ENCODE assay signal across 35 cellular contexts in genomic region chr21:20031807-20032206, GRCh38.
"Had no signal": no experiment of that assay in that cellular context is flagged by ENCODE, and none has a peak within 500 bp of the region (broad histone marks: within the 10 kb centered on the region; RNA-seq: fewer than 3 reads in every experiment).

No MANE protein-coding gene starts in this region.

- FAIRE-seq: bronchial epithelial cell, RCC 7860 had no signal

- H3K27me3 Mint-ChIP-seq: activated B cell treated with CpG ODN at 0.5 μM for 24 hours; activated CD4-positive, alpha-beta memory T cell treated with anti-CD3 and anti-CD28 coated beads for 36 hours had no signal

- H3K36me3 Mint-ChIP-seq: activated CD4-positive, alpha-beta memory T cell treated with anti-CD3 and anti-CD28 coated beads for 36 hours; activated naive CD4-positive, alpha-beta T cell treated with anti-CD3 and anti-CD28 coated beads, Interleukin-2, amount 50 U/mL, for 72 hours; brain had no signal

- H3K4me1 ChIP-seq: adrenal gland had no signal

- H3K27ac ChIP-seq: adrenal gland, PC-9, RWPE1, SK-N-MC, VCaP had no signal

- H3K27ac Mint-ChIP-seq: activated B cell treated with CpG ODN at 0.5 μM for 24 hours; activated CD4-positive, alpha-beta memory T cell treated with anti-CD3 and anti-CD28 coated beads for 36 hours; activated naive CD4-positive, alpha-beta T cell treated with anti-CD3 and anti-CD28 coated beads for 36 hours; activated naive CD4-positive, alpha-beta T cell treated with anti-CD3 and anti-CD28 coated beads, Interleukin-2, amount 50 U/mL, for 72 hours; activated T-helper 1 cell treated with anti-CD3 and anti-CD28 coated beads, Interleukin-12 subunit alpha, Interleukin-12 subunit beta, Interleukin-2, Interleukin-4 antibody, amounts not matched to agents 30 ng/mL and 10 ng/mL and 1 ng/mL, durations not matched to agents 14 hours and 24 hours and 36 hours; brain; T-helper 1 cell treated with Interleukin-12 subunit alpha and Interleukin-12 subunit beta and Interleukin-4 antibody, amounts not matched to agents 30 μg/mL and 1 μg/mL, for 36 hours; T-helper 2 cell treated with Interferon-gamma antibody and Interleukin-4, amounts not matched to agents 5 μg/mL and 100 μg/mL, for 36 hours had no signal

- H3K27me3 ChIP-seq: adrenal gland had no signal

- H3K36me3 ChIP-seq: adrenal gland had no signal

- H3K4me3 ChIP-seq: adrenal gland, PC-9, SK-N-MC had no signal

- H3K4me3 Mint-ChIP-seq: activated B cell treated with CpG ODN at 0.5 μM for 24 hours; activated CD4-positive, alpha-beta memory T cell treated with anti-CD3 and anti-CD28 coated beads for 36 hours; activated naive CD4-positive, alpha-beta T cell treated with anti-CD3 and anti-CD28 coated beads for 36 hours; activated T-cell treated with anti-CD3 and anti-CD28 coated beads, Interleukin-2, amount 50 U/mL, for 4 hours; activated T-helper 1 cell treated with anti-CD3 and anti-CD28 coated beads, Interleukin-12 subunit alpha, Interleukin-12 subunit beta, Interleukin-2, Interleukin-4 antibody, amounts not matched to agents 30 ng/mL and 10 ng/mL and 1 ng/mL, durations not matched to agents 14 hours and 24 hours and 36 hours; brain; T-helper 1 cell treated with Interleukin-12 subunit alpha and Interleukin-12 subunit beta and Interleukin-4 antibody, amounts not matched to agents 30 μg/mL and 1 μg/mL, for 36 hours; T-helper 2 cell treated with Interferon-gamma antibody and Interleukin-4, amounts not matched to agents 5 μg/mL and 100 μg/mL, for 36 hours had no signal

- H3K9me3 Mint-ChIP-seq: brain had no signal

- H3K4me1 Mint-ChIP-seq: activated B cell treated with CpG ODN at 0.5 μM for 24 hours had no signal

- ATAC-seq: activated naive CD4-positive, alpha-beta T cell treated with anti-CD3 and anti-CD28 coated beads, Interleukin-2, amount 50 U/mL, for 72 hours; activated T-cell treated with anti-CD3 and anti-CD28 coated beads, Interleukin-2, amount 50 U/mL, for 4 hours had no signal

- H3K4me2 ChIP-seq: PC-9 had no signal

- H2AFZ ChIP-seq: PC-9 had no signal

- DNase-seq: activated B cell treated with CpG ODN at 0.5 μM for 24 hours; activated CD4-positive, alpha-beta memory T cell treated with anti-CD3 and anti-CD28 coated beads for 36 hours; activated CD4-positive, alpha-beta T cell treated with anti-CD3 and anti-CD28 coated beads for 4 hours; activated CD4-positive, alpha-beta T cell treated with anti-CD3 and anti-CD28 coated beads, Interleukin-2, amount 50 U/mL, for 1 hour; activated CD4-positive, CD25-positive, alpha-beta regulatory T cell treated with anti-CD3 and anti-CD28 coated beads, Interleukin-2, amount 50 U/mL, for 72 hours; activated CD8-positive, alpha-beta memory T cell treated with anti-CD3 and anti-CD28 coated beads, Interleukin-2, amount 50 U/mL, for 4 hours; activated gamma-delta T cell treated with Interleukin-2 at 50 U/mL for 16 hours; activated naive CD4-positive, alpha-beta T cell treated with anti-CD3 and anti-CD28 coated beads for 36 hours; activated T-cell treated with anti-CD3 and anti-CD28 coated beads for 4 hours; activated T-cell treated with anti-CD3 and anti-CD28 coated beads, Interleukin-2, amount 50 U/mL, for 4 hours; adrenal gland; caudate nucleus; KG1; MM.1S; NCI-H1092 treated with DMSO at 0.1 percent for 48 hours; NCI-H1417; NCI-H146; NCI-H187; NCI-H2029 treated with DMSO at 0.1 percent for 48 hours; NCI-H2107; NCI-H2171 treated with DMSO at 0.1 percent for 48 hours; NCI-H345; NCI-H524 treated with DMSO at 0.1 percent for 48 hours; PC-9; Right ventricle myocardium superior had no signal

- H3K9me3 ChIP-seq: adrenal gland had no signal
